8 cellular contexts compared by ENCODE assay signal in the genomic region with DNA sequence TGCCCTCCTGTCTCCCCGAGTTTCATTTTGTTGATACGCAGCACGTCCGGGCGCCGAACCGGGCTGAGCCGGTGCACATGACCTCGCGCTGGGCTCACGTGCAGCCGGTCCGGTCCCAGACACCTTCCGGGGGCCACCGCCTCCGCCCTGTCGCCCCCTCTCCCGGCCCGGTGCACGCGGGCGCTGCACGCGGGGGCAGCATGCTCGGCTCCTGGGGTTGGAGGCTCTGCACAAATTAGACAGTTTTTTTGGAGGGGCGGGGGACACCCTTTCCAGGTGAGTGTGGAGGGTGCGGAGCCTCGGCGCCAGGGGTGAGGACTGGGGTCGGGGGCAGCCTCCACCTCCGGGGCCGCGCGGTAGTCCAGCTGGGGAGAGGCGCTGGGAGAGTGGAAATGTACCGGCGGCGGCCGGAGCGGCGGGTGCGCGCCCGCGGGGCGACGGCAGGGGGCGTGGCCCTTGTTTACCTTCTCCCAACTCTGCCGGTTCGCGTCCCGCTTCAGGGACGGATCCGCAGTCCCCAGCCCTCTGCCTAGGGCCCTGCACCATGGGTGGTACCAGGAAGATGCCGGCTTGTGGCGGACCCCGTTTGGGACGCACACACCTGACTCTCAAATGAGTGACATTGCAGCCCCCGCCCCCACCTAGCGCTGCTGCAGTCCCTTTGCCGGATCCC. TPM values are rescaled to one million over a fixed set of nuclear protein-coding genes. Genes with fewer than 3 reads are reported as not detected.
DNase-seq lines count a peak whose midpoint lies in the region; ATAC-seq and TF ChIP-seq lines count a peak whose summit lies in the region.

No MANE protein-coding gene starts in this region.

- 0% methylated on average over 50 to 61 of the region's 61 CpGs for WGBS in heart right ventricle, 2 donors
- no CpG with 5 or more reads among the region's 61 CpGs for WGBS in trophoblast cell (ENCODE audit: extremely low coverage, insufficient coverage, insufficient read length)
- WGBS in urinary bladder, result under 1% methylated on average over 61 of the region's 61 CpGs

- peak overlapping the region; percentile 91 for H3K18ac ChIP-seq in trophoblast cell (ENCODE audit: low read length)

- peak overlapping the region; percentile 43 for H2BK5ac ChIP-seq in trophoblast cell (ENCODE audit: low read depth, low read length, poor library complexity)

- H3K14ac ChIP-seq in trophoblast cell (ENCODE audit: low read length), result peak overlapping the region; percentile 80

- intact Hi-C loops in CD4-positive, alpha-beta memory T cell (cut with micrococcal nuclease), result loop anchor here (1.0 to 10.0 kb wide), 7 partner anchors 18 to 352 kb away; partner anchors contain the start of genes CDKN2AIPNL, SAR1B and SKP1
- intact Hi-C loops in heart right ventricle (cut with DNase I), result loop anchor here in 9 of 10 donors (1.0 to 10.0 kb wide), 14 partner anchors 26 to 156 kb away; partner anchors contain the start of genes CDKN2AIPNL (in 5 of the 9) and UBE2B (in 5 of the 9)

- peak overlapping the region; percentile 94 to 98 (median 98) for H3K4me3 Mint-ChIP-seq in CD4-positive, alpha-beta memory T cell
- H3K4me3 Mint-ChIP-seq in activated naive CD8-positive, alpha-beta T cell, result peak overlapping the region; percentile 93

- peaks cover 53% of the 10 kb centered on the region for H3K4me1 ChIP-seq in CD4-positive, alpha-beta memory T cell (ENCODE audit: insufficient read depth, low read length)
- peaks cover 24 to 57% (median 41%) of the 10 kb centered on the region in 9 donors for H3K4me1 ChIP-seq in heart right ventricle
- peaks cover 5% of the 10 kb centered on the region in 2 experiments for H3K4me1 ChIP-seq in trophoblast cell (ENCODE audit: control insufficient read depth in 1 of 2, insufficient read depth in 2 of 2, low read length in 2 of 2)
- peaks cover 4% of the 10 kb centered on the region for H3K4me1 ChIP-seq in urinary bladder (ENCODE audit: insufficient read depth)

- peak overlapping the region; percentile 11 for H3K9ac ChIP-seq in trophoblast cell (ENCODE audit: low read length)

- peak overlapping the region; percentile 88 for H2AFZ ChIP-seq in trophoblast cell (ENCODE audit: insufficient read depth, low read length, poor library complexity)

- no peaks in the 10 kb centered on the region for H3K36me3 ChIP-seq in CD4-positive, alpha-beta memory T cell (ENCODE audit: insufficient read depth, low read length)
- H3K36me3 ChIP-seq in heart right ventricle, result no peaks in the 10 kb centered on the region
- no peaks in the 10 kb centered on the region for H3K36me3 ChIP-seq in trophoblast cell (ENCODE audit: control insufficient read depth in 1 of 2, insufficient read depth in 2 of 2, low read length in 2 of 2)
- H3K36me3 ChIP-seq in urinary bladder (ENCODE audit: insufficient read depth), result no peaks in the 10 kb centered on the region

- ATAC-seq in GM19438 (IDR thresholded peaks at IDR 0.05; ENCODE audit: low read depth, unreplicated experiment) (peak; percentile 24), heart right ventricle (peak; percentile 21 to 57 (median 35))

- H3K4me3 ChIP-seq in CD4-positive, alpha-beta memory T cell (ENCODE audit: low read length in 2 of 2), result peak overlapping the region; percentile 77 to 80
- H3K4me3 ChIP-seq in heart right ventricle (peak overlapping the region; percentile 66 to 99 (median 90)), trophoblast cell (ENCODE audit: low read depth, low read length) (peak overlapping the region; percentile 73), urinary bladder (ENCODE audit: low read depth, low read length) (peak overlapping the region; percentile 90)

- peaks cover 35 to 73% (median 43%) of the 10 kb centered on the region in 4 donors for H3K4me1 Mint-ChIP-seq in CD4-positive, alpha-beta memory T cell
- H3K4me1 Mint-ChIP-seq in activated naive CD8-positive, alpha-beta T cell (ENCODE audit: low read depth), result peaks cover 49% of the 10 kb centered on the region

- peak overlapping the region; percentile 62 for H2BK12ac ChIP-seq in trophoblast cell (ENCODE audit: low read length)

- H3K79me2 ChIP-seq in trophoblast cell (ENCODE audit: control insufficient read depth, insufficient read depth, low read length, poor library complexity), result peaks cover 15% of the 10 kb centered on the region

- peaks cover 29% of the 10 kb centered on the region for H3K79me1 ChIP-seq in trophoblast cell (ENCODE audit: low read length)

- no peaks in the 10 kb centered on the region for H3K9me3 Mint-ChIP-seq in CD4-positive, alpha-beta memory T cell
- no peaks in the 10 kb centered on the region for H3K9me3 Mint-ChIP-seq in activated naive CD8-positive, alpha-beta T cell (ENCODE audit: low read depth)

- peak; percentile 53 to 63 (median 58) for DNase-seq in CD4-positive, alpha-beta memory T cell
- DNase-seq in HPDE6-E6E7 (ENCODE audit: extremely low spot score) (peak; percentile 40), SHP77 treated with DMSO at 0.1 percent for 48 hours (lab: John Stamatoyannopoulos, UW) (peak; percentile 50), heart right ventricle (peak; percentile 74 to 84), trophoblast cell (peak; percentile 71 to 84)

- peak overlapping the region; percentile 70 for H3K4ac ChIP-seq in trophoblast cell (ENCODE audit: low read depth, low read length)

- peak overlapping the region; percentile 92 for H4K91ac ChIP-seq in trophoblast cell (ENCODE audit: low read depth, low read length)

- no peaks in the 10 kb centered on the region for H3K27me3 ChIP-seq in CD4-positive, alpha-beta memory T cell (ENCODE audit: insufficient read depth, low read length)
- H3K27me3 ChIP-seq in heart right ventricle, result no peaks in the 10 kb centered on the region
- H3K27me3 ChIP-seq in trophoblast cell (ENCODE audit: insufficient read depth, low read length), result no peaks in the 10 kb centered on the region

- POLR2A ChIA-PET in CD4-positive, alpha-beta memory T cell (lab: Charles Lee; ENCODE audit: partially characterized antibody), result interaction anchor here (0.5 to 8.2 kb wide), 28 partner anchors 8 to 405 kb away, joined by 3 to 159 read pairs (median 6); partner anchors contain the start of genes CAMLG, CDKL3, CDKN2AIPNL and PCBD2

- H3K4me2 ChIP-seq in trophoblast cell (ENCODE audit: low read length), result peak overlapping the region; percentile 99

- peak overlapping the region; percentile 81 for H4K8ac ChIP-seq in trophoblast cell (ENCODE audit: low read depth, low read length)

- H3K36me3 Mint-ChIP-seq in CD4-positive, alpha-beta memory T cell, result peaks cover 0 to 38% of the 10 kb centered on the region in 2 donors
- H3K36me3 Mint-ChIP-seq in activated naive CD8-positive, alpha-beta T cell, result no peaks in the 10 kb centered on the region

- H3K27me3 Mint-ChIP-seq in CD4-positive, alpha-beta memory T cell, result peaks cover 0 to 2% of the 10 kb centered on the region in 2 donors
- no peaks in the 10 kb centered on the region for H3K27me3 Mint-ChIP-seq in activated naive CD8-positive, alpha-beta T cell

- H3K27ac Mint-ChIP-seq in CD4-positive, alpha-beta memory T cell, result peak overlapping the region; percentile 75 to 99 (median 82)
- peak overlapping the region; percentile 92 for H3K27ac Mint-ChIP-seq in activated naive CD8-positive, alpha-beta T cell

- CTCF ChIA-PET in CD4-positive, alpha-beta memory T cell (lab: Charles Lee; ENCODE audit: partially characterized antibody), result interaction anchor here (0.8 to 7.2 kb wide), 22 partner anchors 8 to 223 kb away, joined by 3 to 82 read pairs (median 4); partner anchors contain the start of genes CDKN2AIPNL and UBE2B

- peak overlapping the region; percentile 96 for H3K27ac ChIP-seq in CD4-positive, alpha-beta memory T cell (ENCODE audit: low read depth, low read length)
- H3K27ac ChIP-seq in heart right ventricle (peak overlapping the region; percentile 96 to 100 (median 98)), trophoblast cell (ENCODE audit: low read depth, low read length) (peak overlapping the region; percentile 91), urinary bladder (ENCODE audit: low read depth) (peak overlapping the region; percentile 96)

- TF ChIP-seq CTCF in heart right ventricle (IDR thresholded peaks at IDR 0.05), result peak; percentile 36 to 64 (median 57)

- H2BK120ac ChIP-seq in trophoblast cell (ENCODE audit: insufficient read depth, low read length, poor library complexity), result peak overlapping the region; percentile 82

- H3K9me3 ChIP-seq in CD4-positive, alpha-beta memory T cell (ENCODE audit: control insufficient read depth in 1 of 2, low read length in 2 of 2), result no peaks in the 10 kb centered on the region
- H3K9me3 ChIP-seq in heart right ventricle (no peaks in the 10 kb centered on the region), trophoblast cell (ENCODE audit: insufficient read depth, low read depth, low read length) (no peaks in the 10 kb centered on the region)

- peak overlapping the region; percentile 34 for H2AK5ac ChIP-seq in trophoblast cell (ENCODE audit: low read length)

- H3K23ac ChIP-seq in trophoblast cell (ENCODE audit: low read length), result no peak overlapping the region

- peak overlapping the region; percentile 85 for H4K12ac ChIP-seq in trophoblast cell (ENCODE audit: low read depth, low read length)

RNA-seq across cellular contexts. Expression of gene JADE2, which starts 1.1 kb away (rescaled TPM):
- 100 to 1,000 TPM; 265 to 276 TPM for total RNA-seq in CD4-positive, alpha-beta memory T cell
- 10 to 100 TPM in 1 of 2 donors, 1 to 10 TPM in 1; 9.1 to 42.6 TPM for polyA plus RNA-seq in CD4-positive, alpha-beta memory T cell
- total RNA-seq in heart right ventricle (10 to 100 TPM; 17.9 to 38.5 (median 25.2) TPM), urinary bladder (8.9 TPM)
- polyA plus RNA-seq in heart right ventricle (1 to 10 TPM; 5.4 to 7.9 TPM), urinary bladder (41.2 TPM)
- polyA plus RNA-seq in trophoblast cell (2013), result 3.8 TPM in 2 replicates

Comparison
In these comparisons a context has a peak if more than half of its experiments do, and no peak if none do; other contexts are left out.
1. Peak in every context shown above with its lines: DNase-seq, ATAC-seq, H3K4me3 ChIP-seq and H3K27ac ChIP-seq.
2. RNA of gene JADE2, which starts 1.1 kb away (total RNA-seq): 265 to 276 TPM in CD4-positive, alpha-beta memory T cell; 17.9 to 38.5 TPM in heart right ventricle and 8.9 TPM in urinary bladder (single experiment); every median in the first group is over 4 times any median in the second.